In the genomic region with DNA sequence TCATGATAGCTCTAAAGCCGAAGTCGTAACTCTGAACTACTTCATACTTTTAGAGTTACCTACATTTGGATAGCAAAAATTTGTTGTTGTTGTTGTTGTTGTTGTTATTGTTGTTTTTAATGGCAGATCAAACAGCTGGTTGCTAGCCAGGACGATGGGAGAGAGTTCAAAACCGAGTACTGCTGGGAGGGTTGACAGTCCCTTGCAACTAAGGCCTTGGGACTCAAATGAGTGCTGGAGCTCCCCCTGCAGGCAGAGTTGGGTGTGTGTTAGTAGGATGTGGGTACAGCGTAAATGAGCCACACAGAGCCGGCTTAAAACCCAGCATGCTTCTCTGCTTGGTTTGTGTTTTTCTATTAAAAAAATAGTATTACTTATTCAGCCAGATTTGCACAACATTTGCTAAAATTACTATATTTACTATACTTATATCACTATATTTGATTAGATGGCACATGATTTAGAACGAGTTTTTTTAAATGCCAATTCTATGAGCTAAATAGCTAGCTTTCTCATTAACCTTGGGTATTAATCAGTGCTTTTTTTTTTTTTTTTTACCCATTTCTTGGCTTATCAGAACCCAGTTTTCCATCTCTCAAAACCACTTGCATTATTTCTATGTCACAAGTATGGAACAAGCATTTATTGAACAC, we compare ENCODE assay signal across 8 cellular contexts.
DNase-seq lines count a peak whose midpoint lies in the region; ATAC-seq, FAIRE-seq and TF ChIP-seq lines count a peak whose summit lies in the region.

No MANE protein-coding gene starts in this region.

- DNase-seq in Daoy (ENCODE audit: low read depth) (peak; percentile 91), GM23248 (peak; percentile 87), LoVo (ENCODE audit: low spot score) (peak; percentile 73), RCC 7860 (ENCODE audit: low spot score) (peak; percentile 59), fibroblast of pulmonary artery (ENCODE audit: low read depth) (peak; percentile 94), neuronal stem cell (ENCODE audit: low spot score) (peak; percentile 88), superior temporal gyrus (ENCODE audit: extremely low spot score) (peak; percentile 93)
- DNase-seq in activated T-cell treated with anti-CD3 and anti-CD28 coated beads, Interleukin-2, amount 50 U/mL, for 72 hours: peak; percentile 80 to 83

- no peak overlapping the region for H3K27ac Mint-ChIP-seq in activated T-cell treated with anti-CD3 and anti-CD28 coated beads, Interleukin-2, amount 50 U/mL, for 72 hours

- no peaks in the 10 kb centered on the region for H3K79me1 ChIP-seq in neuronal stem cell (ENCODE audit: low read depth, low read length)

- no peak overlapping the region for H3K4me3 Mint-ChIP-seq in activated T-cell treated with anti-CD3 and anti-CD28 coated beads, Interleukin-2, amount 50 U/mL, for 72 hours

- no peak overlapping the region for H3K4me3 ChIP-seq in GM23248
- H3K4me3 ChIP-seq in fibroblast of pulmonary artery (replicated peaks; ENCODE audit: low read depth, low read length): no peak overlapping the region
- H3K4me3 ChIP-seq in neuronal stem cell (ENCODE audit: low read length in 2 of 2): no peak overlapping the region

- H3K4me1 ChIP-seq in GM23248 (ENCODE audit: insufficient read depth) (no peaks in the 10 kb centered on the region), neuronal stem cell (ENCODE audit: control insufficient read depth in 2 of 2, insufficient read depth in 1 of 2, low read depth in 1 of 2, low read length in 2 of 2) (peaks cover 0 to 12% of the 10 kb centered on the region in 2 donors)

- no peak overlapping the region for H3K4ac ChIP-seq in neuronal stem cell (ENCODE audit: low read length)

- peaks cover 2 to 3% of the 10 kb centered on the region in 2 donors for H3K36me3 Mint-ChIP-seq in activated T-cell treated with anti-CD3 and anti-CD28 coated beads, Interleukin-2, amount 50 U/mL, for 72 hours (ENCODE audit: insufficient read depth in 2 of 2)

- no peaks in the 10 kb centered on the region for H4K20me1 ChIP-seq in GM23248 (ENCODE audit: insufficient read depth)

- H3K79me2 ChIP-seq in GM23248 (ENCODE audit: insufficient read depth): no peaks in the 10 kb centered on the region

- H3K9me3 Mint-ChIP-seq in activated T-cell treated with anti-CD3 and anti-CD28 coated beads, Interleukin-2, amount 50 U/mL, for 72 hours: peaks cover 4 to 5% of the 10 kb centered on the region in 2 donors

- H3K9me3 ChIP-seq in GM23248 (ENCODE audit: low read depth) (no peaks in the 10 kb centered on the region), neuronal stem cell (replicated peaks in 1 of 2; ENCODE audit: control insufficient read depth in 2 of 2, insufficient read depth in 1 of 2, low read depth in 1 of 2, low read length in 2 of 2) (no peaks in the 10 kb centered on the region)

- peak; percentile 86 to 97 for ATAC-seq in activated T-cell treated with anti-CD3 and anti-CD28 coated beads, Interleukin-2, amount 50 U/mL, for 72 hours (replicated peaks in 1 of 2)

- H3K27me3 ChIP-seq in GM23248 (replicated peaks; ENCODE audit: insufficient read depth): no peaks in the 10 kb centered on the region; the same call in 1 of the 2 replicates
- no peaks in the 10 kb centered on the region for H3K27me3 ChIP-seq in neuronal stem cell (ENCODE audit: control insufficient read depth in 3 of 3, insufficient read depth in 3 of 3, low read depth in 1 of 3, low read length in 3 of 3)

- no peak overlapping the region for H3K23ac ChIP-seq in neuronal stem cell (ENCODE audit: low read depth, low read length, poor library complexity)

- 42% methylated on average over 7 of the region's 7 CpGs for WGBS in GM23248 (ENCODE audit: low coverage in 1 of 2, low lambda C conversion rate in 2 of 2, missing lambda C conversion rate in 2 of 2), 2 experiments
- no CpG with 5 or more reads among the region's 7 CpGs for WGBS in neuronal stem cell (ENCODE audit: extremely low coverage in 2 of 2, insufficient read length in 2 of 2, insufficient replicate concordance in 1 of 2), 2 donors

- H3K27me3 Mint-ChIP-seq in activated T-cell treated with anti-CD3 and anti-CD28 coated beads, Interleukin-2, amount 50 U/mL, for 72 hours (ENCODE audit: low read depth): no peaks in the 10 kb centered on the region

- peak; percentile 95 for TF ChIP-seq CTCF in fibroblast of pulmonary artery (IDR thresholded peaks at IDR 0.05; ENCODE audit: low read length, missing control alignments)

- peaks cover 9% of the 10 kb centered on the region for H3K4me1 Mint-ChIP-seq in activated T-cell treated with anti-CD3 and anti-CD28 coated beads, Interleukin-2, amount 50 U/mL, for 72 hours (ENCODE audit: low read depth)

- H3K36me3 ChIP-seq in GM23248 (ENCODE audit: low read depth) (no peaks in the 10 kb centered on the region), neuronal stem cell (replicated peaks in 1 of 2; ENCODE audit: control insufficient read depth in 2 of 2, insufficient read depth in 2 of 2, low read length in 2 of 2) (no peaks in the 10 kb centered on the region)

- in situ Hi-C loops in GM23248 (cut with MboI): loop anchor here (25.0 kb wide), 2 partner anchors 296 to 446 kb away; a partner anchor contains a TSS

- H3K4me2 ChIP-seq in GM23248 (ENCODE audit: unreplicated experiment) (no peak overlapping the region), neuronal stem cell (ENCODE audit: insufficient read depth, low read length, poor library complexity, severe bottlenecking) (no peak overlapping the region)

- H4K8ac ChIP-seq in neuronal stem cell (ENCODE audit: low read depth, low read length): no peak overlapping the region

- H2BK120ac ChIP-seq in neuronal stem cell (ENCODE audit: low read depth, low read length): no peak overlapping the region

- no peak overlapping the region for H2AFZ ChIP-seq in GM23248
- H2AFZ ChIP-seq in neuronal stem cell (ENCODE audit: low read length): no peak overlapping the region

- no peaks in the 10 kb centered on the region for H3F3A ChIP-seq in GM23248 (ENCODE audit: insufficient read depth)

- no peak overlapping the region for H2BK5ac ChIP-seq in neuronal stem cell (ENCODE audit: low read length)

- H2BK15ac ChIP-seq in neuronal stem cell (ENCODE audit: low read length): no peak overlapping the region

- H2AK5ac ChIP-seq in neuronal stem cell (ENCODE audit: low read depth, low read length): no peak overlapping the region

- H3K9ac ChIP-seq in GM23248 (no peak overlapping the region), neuronal stem cell (ENCODE audit: low read depth, low read length, poor library complexity) (no peak overlapping the region)

- no peak overlapping the region for H3K18ac ChIP-seq in neuronal stem cell (ENCODE audit: low read length)

- H3K27ac ChIP-seq in GM23248 (no peak overlapping the region), neuronal stem cell (replicated peaks; ENCODE audit: low read length) (no peak overlapping the region)

- no peak overlapping the region for H2BK12ac ChIP-seq in neuronal stem cell (ENCODE audit: low read length)

- H3K9me2 ChIP-seq in GM23248 (ENCODE audit: insufficient read depth): no peaks in the 10 kb centered on the region

- peak; percentile 31 for FAIRE-seq in RCC 7860 (lab: Jason Lieb, UNC)

- H4K91ac ChIP-seq in neuronal stem cell (ENCODE audit: low read depth, low read length, poor library complexity): no peak overlapping the region

- H3K14ac ChIP-seq in neuronal stem cell (ENCODE audit: low read length): no peak overlapping the region
